Comparison of ENCODE assay signal across 14 cellular contexts in genomic region chr1:246779561-246780175, GRCh38.
"Had no signal": no experiment of that assay in that cellular context is flagged by ENCODE, and none has a peak within 500 bp of the region (broad histone marks: within the 10 kb centered on the region; RNA-seq: fewer than 3 reads in every experiment).

No MANE protein-coding gene starts in this region.

- H3K9me3 Mint-ChIP-seq: central memory CD8-positive, alpha-beta T cell; dendritic cell treated with granulocyte-macrophage colony-stimulating factor and Interleukin-4, amounts not matched to agents 40 ng/mL and 50 ng/mL, for 4 days; naive thymus-derived CD8-positive, alpha-beta T cell had no signal

- H3K4me3 Mint-ChIP-seq: central memory CD8-positive, alpha-beta T cell; dendritic cell treated with granulocyte-macrophage colony-stimulating factor and Interleukin-4, amounts not matched to agents 40 ng/mL and 50 ng/mL, for 4 days; naive thymus-derived CD8-positive, alpha-beta T cell had no signal

- H3K27ac Mint-ChIP-seq: dendritic cell treated with granulocyte-macrophage colony-stimulating factor and Interleukin-4, amounts not matched to agents 40 ng/mL and 50 ng/mL, for 4 days; progenitor cell of endocrine pancreas had no signal

- H3K27me3 Mint-ChIP-seq: central memory CD8-positive, alpha-beta T cell; naive thymus-derived CD8-positive, alpha-beta T cell; progenitor cell of endocrine pancreas had no signal

- ATAC-seq: foreskin keratinocyte; heart left ventricle; mucosa of descending colon; naive thymus-derived CD8-positive, alpha-beta T cell had no signal

- DNase-seq: foreskin keratinocyte; hippocampal formation; mammary epithelial cell; mucosa of descending colon; naive thymus-derived CD8-positive, alpha-beta T cell; sigmoid colon; stimulated activated CD4-positive, alpha-beta T cell treated with anti-CD3 and anti-CD28 coated beads, Interleukin-2, amount 100 ng/mL, for 24 hours; stimulated activated naive CD4-positive, alpha-beta T cell; thyroid gland; uterus had no signal
